28 cellular contexts compared by ENCODE assay signal in genomic region chr16:19331794-19332193, GRCh38. TPM values are rescaled to one million over a fixed set of nuclear protein-coding genes. Genes with fewer than 3 reads are reported as not detected.
"Had no signal": no experiment of that assay in that cellular context is flagged by ENCODE, and none has a peak within 500 bp of the region (broad histone marks: within the 10 kb centered on the region; RNA-seq: fewer than 3 reads in every experiment).

No MANE protein-coding gene starts in this region.

- DNase-seq: immature natural killer cell; kidney; left colon; left lung; lower lobe of right lung; mammary epithelial cell; mesenchymal stem cell; naive thymus-derived CD8-positive, alpha-beta T cell; pancreas; posterior cingulate gyrus; retina; right cardiac atrium; stimulated activated CD4-positive, alpha-beta T cell treated with anti-CD3 and anti-CD28 coated beads, Interleukin-12 subunit alpha, Interleukin-12 subunit beta, amount 100 ng/mL, for 4 hours; stimulated activated CD4-positive, alpha-beta T cell treated with anti-CD3 and anti-CD28 coated beads, Interleukin-15, amount 100 ng/mL, for 24 hours; stimulated activated CD4-positive, alpha-beta T cell treated with anti-CD3 and anti-CD28 coated beads, Interleukin-2, amount 100 ng/mL, for 24 hours; stimulated activated CD4-positive, alpha-beta T cell treated with anti-CD3 and anti-CD28 coated beads, Interleukin-4, amount 100 ng/mL, for 1 hour; stimulated activated naive CD4-positive, alpha-beta T cell had no signal

- H3K9me3 ChIP-seq: left lung, lower lobe of right lung, pancreas, prostate gland, vagina had no signal

- H3K36me3 ChIP-seq: left lung, lower lobe of right lung, pancreas, prostate gland, tibial nerve, vagina had no signal

- ATAC-seq: left colon; naive thymus-derived CD8-positive, alpha-beta T cell; right cardiac atrium; sciatic nerve had no signal

- FAIRE-seq: islet of Langerhans, kidney, pancreas had no signal

- H3K27me3 ChIP-seq: left lung, pancreas, tibial nerve, vagina had no signal

- H3K4me1 ChIP-seq: pancreas, prostate gland, tibial nerve, vagina had no signal

- H3K27ac ChIP-seq: pancreas, skin epidermis, tibial nerve, vagina had no signal

- H3K4me3 ChIP-seq: left lung, lower lobe of right lung, pancreas, prostate gland, skin epidermis, tibial nerve, vagina had no signal

RNA-seq across cellular contexts. Expression of gene CLEC19A, which starts 46.3 kb away (rescaled TPM):
- total RNA-seq: kidney; left colon; liver; lower lobe of right lung; naive thymus-derived CD8-positive, alpha-beta T cell; neural crest cell; osteoblast; right cardiac atrium; temporal lobe; tibial nerve; urinary bladder; vagina had no signal
- polyA plus RNA-seq: immature natural killer cell; liver; mammary epithelial cell; naive thymus-derived CD8-positive, alpha-beta T cell; pancreas; right cardiac atrium; urinary bladder had no signal
